Comparison of ENCODE assay signal across 27 cellular contexts in genomic region chr16:55489119-55489955, GRCh38. TPM values are rescaled to one million over a fixed set of nuclear protein-coding genes. Genes with fewer than 3 reads are reported as not detected.
"Had no signal": no experiment of that assay in that cellular context is flagged by ENCODE, and none has a peak within 500 bp of the region (broad histone marks: within the 10 kb centered on the region; RNA-seq: fewer than 3 reads in every experiment).

No MANE protein-coding gene starts in this region.

- H3K9me3 ChIP-seq: body of pancreas, esophagus squamous epithelium, lower lobe of right lung, pancreas, psoas muscle, SJSA1, testis had no signal

- H3K9me3 Mint-ChIP-seq: activated B cell treated with CpG ODN at 0.5 μM for 24 hours; activated T-cell treated with anti-CD3 and anti-CD28 coated beads, Interleukin-2, amount 50 U/mL, for 4 hours; activated T-helper 2 cell treated with anti-CD3 and anti-CD28 coated beads, Interferon-gamma antibody, Interleukin-2, Interleukin-4, amounts not matched to agents 10 μg/mL and 5 μg/mL and 100 μg/mL, durations not matched to agents 14 hours and 24 hours and 36 hours; mesothelial cell of epicardium; natural killer cell; type B pancreatic cell had no signal

- H3K4me3 ChIP-seq: body of pancreas, esophagus squamous epithelium, lower lobe of right lung, pancreas, psoas muscle, SJSA1, testis had no signal

- H3K4me1 ChIP-seq: body of pancreas, lower lobe of right lung, pancreas, psoas muscle, testis had no signal

- ATAC-seq: activated CD4-positive, alpha-beta T cell treated with anti-CD3 and anti-CD28 coated beads for 36 hours; activated T-cell treated with anti-CD3 and anti-CD28 coated beads, Interleukin-2, amount 50 U/mL, for 4 hours; body of pancreas; left lobe of liver; lower lobe of right lung; natural killer cell; pancreas; psoas muscle; right cardiac atrium; stimulated activated memory B cell treated with anti-CD40 and anti-IgM and Interleukin-4, amounts not matched to agents 10 μg/mL and 1 μg/mL and 100 μg/mL, for 72 hours had no signal

- H3K4me1 Mint-ChIP-seq: activated B cell treated with CpG ODN at 0.5 μM for 24 hours; activated CD4-positive, alpha-beta T cell treated with anti-CD3 and anti-CD28 coated beads for 36 hours; natural killer cell; stimulated activated memory B cell treated with anti-CD40 and anti-IgM and Interleukin-4, amounts not matched to agents 10 μg/mL and 1 μg/mL and 100 μg/mL, for 72 hours had no signal

- H3K27ac ChIP-seq: body of pancreas, lower lobe of right lung, pancreas, psoas muscle had no signal

- H3K27me3 Mint-ChIP-seq: activated B cell treated with CpG ODN at 0.5 μM for 24 hours had no signal

- H3K4me3 Mint-ChIP-seq: activated B cell treated with CpG ODN at 0.5 μM for 24 hours; activated CD4-positive, alpha-beta T cell treated with anti-CD3 and anti-CD28 coated beads for 36 hours; activated naive CD8-positive, alpha-beta T cell; activated T-cell treated with anti-CD3 and anti-CD28 coated beads, Interleukin-2, amount 50 U/mL, for 4 hours; mesothelial cell of epicardium; natural killer cell; stimulated activated memory B cell treated with anti-CD40 and anti-IgM and Interleukin-4, amounts not matched to agents 10 μg/mL and 1 μg/mL and 100 μg/mL, for 72 hours; type B pancreatic cell had no signal

- H3K27ac Mint-ChIP-seq: activated B cell treated with CpG ODN at 0.5 μM for 24 hours; activated CD4-positive, alpha-beta T cell treated with anti-CD3 and anti-CD28 coated beads for 36 hours; activated naive CD8-positive, alpha-beta T cell; activated T-helper 2 cell treated with anti-CD3 and anti-CD28 coated beads, Interferon-gamma antibody, Interleukin-2, Interleukin-4, amounts not matched to agents 10 μg/mL and 5 μg/mL and 100 μg/mL, durations not matched to agents 14 hours and 24 hours and 36 hours; natural killer cell; stimulated activated memory B cell treated with anti-CD40 and anti-IgM and Interleukin-4, amounts not matched to agents 10 μg/mL and 1 μg/mL and 100 μg/mL, for 72 hours; type B pancreatic cell had no signal

- H3K27me3 ChIP-seq: body of pancreas, pancreas, SJSA1, testis had no signal

- DNase-seq: activated B cell treated with CpG ODN at 0.5 μM for 24 hours; activated CD4-positive, alpha-beta T cell treated with anti-CD3 and anti-CD28 coated beads for 36 hours; activated CD4-positive, alpha-beta T cell treated with anti-CD3 and anti-CD28 coated beads, Interleukin-2, amount 50 U/mL, for 4 hours; activated CD8-positive, alpha-beta memory T cell treated with anti-CD3 and anti-CD28 coated beads, Interleukin-2, amount 50 U/mL, for 48 hours; activated naive CD4-positive, alpha-beta T cell; activated T-cell treated with anti-CD3 and anti-CD28 coated beads, Interleukin-2, amount 50 U/mL, for 4 hours; amygdala; body of pancreas; effector memory CD4-positive, alpha-beta T cell; esophagus squamous epithelium; lower lobe of right lung; natural killer cell; pancreas; psoas muscle; right cardiac atrium; small intestine; stimulated activated CD4-positive, alpha-beta T cell treated with anti-CD3 and anti-CD28 coated beads, Interleukin-2, amount 100 ng/mL, for 24 hours; T1000; testis had no signal

- H3K36me3 Mint-ChIP-seq: activated naive CD8-positive, alpha-beta T cell; natural killer cell; stimulated activated memory B cell treated with anti-CD40 and anti-IgM and Interleukin-4, amounts not matched to agents 10 μg/mL and 1 μg/mL and 100 μg/mL, for 72 hours had no signal

- H3K36me3 ChIP-seq: pancreas had no signal

RNA-seq across cellular contexts. Expression of gene MMP2, which starts 10.3 kb away (rescaled TPM):
- total RNA-seq: activated B cell treated with CpG ODN at 0.5 μM for 24 hours; activated CD4-positive, alpha-beta T cell treated with anti-CD3 and anti-CD28 coated beads for 36 hours; activated CD8-positive, alpha-beta memory T cell treated with anti-CD3 and anti-CD28 coated beads for 36 hours; natural killer cell had no signal
